Comparison of ENCODE assay signal across 15 cellular contexts in genomic region chr17:1047886-1048470, GRCh38. TPM values are rescaled to one million over a fixed set of nuclear protein-coding genes. Genes with fewer than 3 reads are reported as not detected.
DNase-seq lines count a peak whose midpoint lies in the region; ATAC-seq and TF ChIP-seq lines count a peak whose summit lies in the region.
"Had no signal": no experiment of that assay in that cellular context is flagged by ENCODE, and none has a peak within 500 bp of the region (broad histone marks: within the 10 kb centered on the region; RNA-seq: fewer than 3 reads in every experiment).

No MANE protein-coding gene starts in this region.

- H3K4me3 ChIP-seq in heart left ventricle: no peak overlapping the region
- H3K4me3 ChIP-seq: SJCRH30 had no signal

- WGBS in heart left ventricle, 4 donors: 57 to 77% (median 64%) methylated on average over 15 to 19 of the region's 19 CpGs

- peak overlapping the region; percentile 18 for H3K27ac Mint-ChIP-seq in activated T-cell treated with anti-CD3 and anti-CD28 coated beads, Interleukin-2, amount 50 U/mL, for 24 hours
- H3K27ac Mint-ChIP-seq in nephron progenitor cell: peak overlapping the region; percentile 79
- peak overlapping the region; percentile 61 for H3K27ac Mint-ChIP-seq in type B pancreatic cell
- H3K27ac Mint-ChIP-seq: activated T-helper 17 cell treated with anti-CD3 and anti-CD28 coated beads, Interleukin-2, amount 50 U/mL, for 72 hours had no signal

- intact Hi-C loops in heart left ventricle (cut with DNase I): loop anchor here in 3 of 10 donors (5.0 to 10.0 kb wide), 3 partner anchors 41 to 163 kb away; no protein-coding TSS in a partner anchor

- no peaks in the 10 kb centered on the region for H3K9me3 ChIP-seq in heart left ventricle
- H3K9me3 ChIP-seq: SJCRH30 had no signal

- no peaks in the 10 kb centered on the region for H3K27me3 ChIP-seq in heart left ventricle
- H3K27me3 ChIP-seq: SJCRH30 had no signal

- ATAC-seq in activated T-cell treated with anti-CD3 and anti-CD28 coated beads, Interleukin-2, amount 50 U/mL, for 4 hours: no peak
- ATAC-seq in heart left ventricle (no peak), HG03457 (IDR thresholded peaks at IDR 0.05; ENCODE audit: unreplicated experiment) (no peak)
- ATAC-seq: activated T-helper 17 cell treated with anti-CD3 and anti-CD28 coated beads, Interleukin-2, amount 50 U/mL, for 72 hours had no signal

- no peak for TF ChIP-seq CTCF in heart left ventricle (IDR thresholded peaks at IDR 0.05)
- no peak for TF ChIP-seq CTCF in nephron progenitor cell (IDR thresholded peaks at IDR 0.05)
- TF ChIP-seq CTCF in type B pancreatic cell (conservative IDR thresholded peaks at IDR 0.05): no peak

- no peak for DNase-seq in activated T-cell treated with anti-CD3 and anti-CD28 coated beads, Interleukin-2, amount 50 U/mL, for 24 hours
- DNase-seq in activated T-cell treated with anti-CD3 and anti-CD28 coated beads, Interleukin-2, amount 50 U/mL, for 4 hours: no peak
- DNase-seq in heart left ventricle (peak in 3 of 5 donors; percentile 18 to 51 (median 28)), nephron progenitor cell (no peak), type B pancreatic cell (ENCODE audit: extremely low spot score, unreplicated experiment) (no peak), CD1c-positive myeloid dendritic cell (ENCODE audit: extremely low spot score) (no peak)
- DNase-seq in stimulated activated naive CD4-positive, alpha-beta T cell treated with Interleukin-2 at 50 U/mL for 16 hours (lab: John Stamatoyannopoulos, UW): no peak
- DNase-seq: activated CD4-positive, alpha-beta T cell treated with anti-CD3 and anti-CD28 coated beads for 1 hour; effector memory CD4-positive, alpha-beta T cell; NCI-H1417; SJCRH30; stimulated activated CD4-positive, alpha-beta T cell treated with anti-CD3 and anti-CD28 coated beads, Interleukin-2, amount 100 ng/mL, for 24 hours had no signal

- H3K4me1 Mint-ChIP-seq in activated T-cell treated with anti-CD3 and anti-CD28 coated beads, Interleukin-2, amount 50 U/mL, for 24 hours (ENCODE audit: low read depth): no peaks in the 10 kb centered on the region
- H3K4me1 Mint-ChIP-seq in activated T-cell treated with anti-CD3 and anti-CD28 coated beads, Interleukin-2, amount 50 U/mL, for 4 hours (ENCODE audit: low read depth): no peaks in the 10 kb centered on the region
- H3K4me1 Mint-ChIP-seq in nephron progenitor cell (peaks cover 44% of the 10 kb centered on the region), type B pancreatic cell (ENCODE audit: unreplicated experiment) (peaks cover 19% of the 10 kb centered on the region)
- H3K4me1 Mint-ChIP-seq: activated T-helper 17 cell treated with anti-CD3 and anti-CD28 coated beads, Interleukin-2, amount 50 U/mL, for 72 hours had no signal

- H3K36me3 Mint-ChIP-seq in activated T-cell treated with anti-CD3 and anti-CD28 coated beads, Interleukin-2, amount 50 U/mL, for 24 hours (ENCODE audit: low read depth): peaks cover 44% of the 10 kb centered on the region
- peaks cover 8% of the 10 kb centered on the region for H3K36me3 Mint-ChIP-seq in activated T-cell treated with anti-CD3 and anti-CD28 coated beads, Interleukin-2, amount 50 U/mL, for 4 hours (ENCODE audit: insufficient read depth)
- H3K36me3 Mint-ChIP-seq in nephron progenitor cell (ENCODE audit: low read depth) (peaks cover 29% of the 10 kb centered on the region), type B pancreatic cell (no peaks in the 10 kb centered on the region)

- no peak overlapping the region for H3K4me3 Mint-ChIP-seq in activated T-cell treated with anti-CD3 and anti-CD28 coated beads, Interleukin-2, amount 50 U/mL, for 24 hours
- H3K4me3 Mint-ChIP-seq in activated T-cell treated with anti-CD3 and anti-CD28 coated beads, Interleukin-2, amount 50 U/mL, for 4 hours: no peak overlapping the region
- no peak overlapping the region for H3K4me3 Mint-ChIP-seq in nephron progenitor cell
- no peak overlapping the region for H3K4me3 Mint-ChIP-seq in type B pancreatic cell
- H3K4me3 Mint-ChIP-seq: activated T-helper 17 cell treated with anti-CD3 and anti-CD28 coated beads, Interleukin-2, amount 50 U/mL, for 72 hours had no signal

- H3K27me3 Mint-ChIP-seq in activated T-cell treated with anti-CD3 and anti-CD28 coated beads, Interleukin-2, amount 50 U/mL, for 24 hours: no peaks in the 10 kb centered on the region
- H3K27me3 Mint-ChIP-seq in activated T-cell treated with anti-CD3 and anti-CD28 coated beads, Interleukin-2, amount 50 U/mL, for 4 hours (ENCODE audit: low read depth): no peaks in the 10 kb centered on the region
- H3K27me3 Mint-ChIP-seq in nephron progenitor cell (ENCODE audit: low read depth, poor library complexity) (peaks cover 6% of the 10 kb centered on the region), type B pancreatic cell (no peaks in the 10 kb centered on the region)
- H3K27me3 Mint-ChIP-seq: activated T-helper 17 cell treated with anti-CD3 and anti-CD28 coated beads, Interleukin-2, amount 50 U/mL, for 72 hours had no signal

- H3K36me3 ChIP-seq in heart left ventricle: peaks cover 0 to 47% (median 26%) of the 10 kb centered on the region in 9 donors
- H3K36me3 ChIP-seq: SJCRH30 had no signal

- peaks cover 11 to 69% (median 35%) of the 10 kb centered on the region in 12 donors for H3K4me1 ChIP-seq in heart left ventricle
- H3K4me1 ChIP-seq: SJCRH30 had no signal

- H3K9me3 Mint-ChIP-seq in activated T-cell treated with anti-CD3 and anti-CD28 coated beads, Interleukin-2, amount 50 U/mL, for 24 hours: no peaks in the 10 kb centered on the region
- H3K9me3 Mint-ChIP-seq in activated T-cell treated with anti-CD3 and anti-CD28 coated beads, Interleukin-2, amount 50 U/mL, for 4 hours: no peaks in the 10 kb centered on the region
- H3K9me3 Mint-ChIP-seq in nephron progenitor cell: no peaks in the 10 kb centered on the region
- H3K9me3 Mint-ChIP-seq in type B pancreatic cell: no peaks in the 10 kb centered on the region
- H3K9me3 Mint-ChIP-seq: activated T-helper 17 cell treated with anti-CD3 and anti-CD28 coated beads, Interleukin-2, amount 50 U/mL, for 72 hours had no signal

- no peak for TF ChIP-seq POLR2A in heart left ventricle (IDR thresholded peaks at IDR 0.05)

- H3K27ac ChIP-seq in heart left ventricle: peak overlapping the region; percentile 52 to 95 (median 84)
- H3K27ac ChIP-seq: C4-2B, SJCRH30 had no signal

RNA-seq across cellular contexts. Expression of gene TIMM22, which starts 51.0 kb away (rescaled TPM):
- 10 to 100 TPM; 21.6 to 22.5 (median 22.1) TPM for total RNA-seq in activated T-cell treated with anti-CD3 and anti-CD28 coated beads, Interleukin-2, amount 50 U/mL, for 4 hours
- total RNA-seq in heart left ventricle (10 to 100 TPM; 12.5 to 20.4 (median 16.5) TPM), type B pancreatic cell (ENCODE audit: low replicate concordance) (16.2 and 20.1 TPM in 2 replicates)
- 10 to 100 TPM; 16.0 to 19.8 TPM for polyA plus RNA-seq in heart left ventricle

Comparison
In these comparisons a context has a peak if more than half of its experiments do, and no peak if none do; other contexts are left out.
1. DNase-seq: peak in heart left ventricle (3 of 5); none in activated T-cell treated with anti-CD3 and anti-CD28 coated beads, Interleukin-2, amount 50 U/mL, for 24 hours (single experiment), activated T-cell treated with anti-CD3 and anti-CD28 coated beads, Interleukin-2, amount 50 U/mL, for 4 hours (single experiment), nephron progenitor cell (single experiment), type B pancreatic cell (single experiment), stimulated activated naive CD4-positive, alpha-beta T cell treated with Interleukin-2 at 50 U/mL for 16 hours (single experiment) and CD1c-positive myeloid dendritic cell (single experiment).
2. H3K27ac Mint-ChIP-seq: peak in every context shown above with its lines; median percentile 79 in nephron progenitor cell; 61 in type B pancreatic cell; 18 in activated T-cell treated with anti-CD3 and anti-CD28 coated beads, Interleukin-2, amount 50 U/mL, for 24 hours.